ENCODE assay signal across 8 cellular contexts in the genomic region with DNA sequence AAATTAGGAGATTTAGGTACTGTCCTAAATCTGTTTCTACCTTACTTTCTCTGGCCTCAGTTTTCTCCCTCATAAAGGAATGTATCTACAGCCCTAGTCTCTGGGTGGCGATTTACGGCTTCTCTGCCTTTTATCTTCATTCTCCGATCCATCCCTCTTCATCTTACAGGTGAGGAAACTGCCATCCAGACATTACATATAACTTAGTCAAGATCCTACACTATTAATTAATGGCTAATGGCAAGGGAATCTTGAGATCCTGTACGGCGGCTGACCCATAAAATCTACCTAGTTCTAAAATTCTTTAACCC. TPM values are rescaled to one million over a fixed set of nuclear protein-coding genes. Genes with fewer than 3 reads are reported as not detected.
DNase-seq lines count a peak whose midpoint lies in the region; ATAC-seq and TF ChIP-seq lines count a peak whose summit lies in the region.

No MANE protein-coding gene starts in this region.

- H3K4me2 ChIP-seq in neural progenitor cell = peak overlapping the region; percentile 83

- H3K4me3 ChIP-seq in CD8-positive, alpha-beta memory T cell (ENCODE audit: low read length) = peak overlapping the region; percentile 76
- H3K4me3 ChIP-seq in neural progenitor cell = peak overlapping the region; percentile 81

- CTCF ChIA-PET in CD8-positive, alpha-beta memory T cell (lab: Charles Lee) = no interaction called here

- peak overlapping the region; percentile 97 for H2AFZ ChIP-seq in neural progenitor cell (replicated peaks)

- H3K79me2 ChIP-seq in neural progenitor cell (ENCODE audit: low read depth) = peaks cover 40% of the 10 kb centered on the region

- no peaks in the 10 kb centered on the region for H4K20me1 ChIP-seq in neural progenitor cell (ENCODE audit: low read depth)

- H3K27ac ChIP-seq in CD8-positive, alpha-beta memory T cell (ENCODE audit: low read depth, low read length) = peak overlapping the region; percentile 86
- no peak overlapping the region for H3K27ac ChIP-seq in neural progenitor cell

- peaks cover 21% of the 10 kb centered on the region for H3K4me1 ChIP-seq in CD8-positive, alpha-beta memory T cell (ENCODE audit: insufficient read depth, low read length)
- H3K4me1 ChIP-seq in neural progenitor cell = no peaks in the 10 kb centered on the region

- POLR2A ChIA-PET in CD8-positive, alpha-beta memory T cell (lab: Charles Lee) = interaction anchor here (0.6 kb wide), 2 partner anchors 9 to 75 kb away, joined by 3 to 5 read pairs; no protein-coding TSS in a partner anchor

- H3K27ac Mint-ChIP-seq in CD8-positive, alpha-beta memory T cell = peak overlapping the region; percentile 93 to 99 (median 98)
- H3K27ac Mint-ChIP-seq in IgD-negative memory B cell (peak overlapping the region; percentile 96 to 100 (median 97)), neural progenitor cell (peak overlapping the region; percentile 27)
- H3K27ac Mint-ChIP-seq in dendritic cell treated with granulocyte-macrophage colony-stimulating factor and Interleukin-4, amounts not matched to agents 40 ng/mL and 50 ng/mL, for 4 days = peak overlapping the region; percentile 94

- no peak for TF ChIP-seq CTCF in neural progenitor cell (IDR thresholded peaks at IDR 0.05)

- peaks cover 0 to 16% of the 10 kb centered on the region in 2 donors for H3K27me3 Mint-ChIP-seq in CD8-positive, alpha-beta memory T cell
- no peaks in the 10 kb centered on the region for H3K27me3 Mint-ChIP-seq in IgD-negative memory B cell
- H3K27me3 Mint-ChIP-seq in dendritic cell treated with granulocyte-macrophage colony-stimulating factor and Interleukin-4, amounts not matched to agents 40 ng/mL and 50 ng/mL, for 4 days = peaks cover 2% of the 10 kb centered on the region
- no peaks in the 10 kb centered on the region for H3K27me3 Mint-ChIP-seq in neural progenitor cell (ENCODE audit: insufficient read depth, low read depth)

- peak overlapping the region; percentile 87 to 96 (median 90) for H3K4me3 Mint-ChIP-seq in CD8-positive, alpha-beta memory T cell
- H3K4me3 Mint-ChIP-seq in IgD-negative memory B cell (peak overlapping the region; percentile 92 to 97 (median 95)), neural progenitor cell (peak overlapping the region; percentile 86)
- peak overlapping the region; percentile 88 for H3K4me3 Mint-ChIP-seq in dendritic cell treated with granulocyte-macrophage colony-stimulating factor and Interleukin-4, amounts not matched to agents 40 ng/mL and 50 ng/mL, for 4 days

- H3K27me3 ChIP-seq in CD8-positive, alpha-beta memory T cell (ENCODE audit: insufficient read depth, low read length, poor library complexity, severe bottlenecking) = no peaks in the 10 kb centered on the region
- H3K27me3 ChIP-seq in neural progenitor cell = peaks cover 29% of the 10 kb centered on the region

- no peak for DNase-seq in CD8-positive, alpha-beta memory T cell
- DNase-seq in neural progenitor cell (ENCODE audit: low spot score) = no peak
- DNase-seq in NCI-H69 (lab: John Stamatoyannopoulos, UW) = no peak
- DNase-seq in SIG-M5 treated with dmso at 0.1 percent for 504 hours (lab: John Stamatoyannopoulos, UW; ENCODE audit: unreplicated experiment) = no peak
- DNase-seq in T-helper 9 cell = no peak

- H3K4me1 Mint-ChIP-seq in CD8-positive, alpha-beta memory T cell = peaks cover 29 to 39% (median 34%) of the 10 kb centered on the region in 3 donors
- H3K4me1 Mint-ChIP-seq in IgD-negative memory B cell (peaks cover 3 to 15% (median 10%) of the 10 kb centered on the region in 3 donors), neural progenitor cell (peaks cover 9% of the 10 kb centered on the region)
- peaks cover 23% of the 10 kb centered on the region for H3K4me1 Mint-ChIP-seq in dendritic cell treated with granulocyte-macrophage colony-stimulating factor and Interleukin-4, amounts not matched to agents 40 ng/mL and 50 ng/mL, for 4 days (ENCODE audit: low read depth)

- H3K36me3 Mint-ChIP-seq in CD8-positive, alpha-beta memory T cell = peaks cover 2 to 23% (median 3%) of the 10 kb centered on the region in 3 donors
- H3K36me3 Mint-ChIP-seq in IgD-negative memory B cell = peaks cover 4% of the 10 kb centered on the region
- H3K36me3 Mint-ChIP-seq in dendritic cell treated with granulocyte-macrophage colony-stimulating factor and Interleukin-4, amounts not matched to agents 40 ng/mL and 50 ng/mL, for 4 days (ENCODE audit: low read depth) = peaks cover 29% of the 10 kb centered on the region
- H3K36me3 Mint-ChIP-seq in neural progenitor cell = peaks cover 7% of the 10 kb centered on the region

- peaks cover 8% of the 10 kb centered on the region for H3F3A ChIP-seq in neural progenitor cell (ENCODE audit: low read depth)

- H3K9me3 ChIP-seq in CD8-positive, alpha-beta memory T cell (ENCODE audit: low read length) = no peaks in the 10 kb centered on the region
- H3K9me3 ChIP-seq in neural progenitor cell (ENCODE audit: low read depth) = no peaks in the 10 kb centered on the region

- no peaks in the 10 kb centered on the region for H3K36me3 ChIP-seq in CD8-positive, alpha-beta memory T cell (ENCODE audit: insufficient read depth, low read length)
- peaks cover 3% of the 10 kb centered on the region for H3K36me3 ChIP-seq in neural progenitor cell

- H3K9ac ChIP-seq in neural progenitor cell = no peak overlapping the region

- intact Hi-C loops in dendritic cell treated with granulocyte-macrophage colony-stimulating factor and Interleukin-4, amounts not matched to agents 40 ng/mL and 50 ng/mL, for 4 days (cut with micrococcal nuclease) = loop anchor here (5.0 kb wide), 2 partner anchors 80 to 110 kb away; partner anchors contain the start of genes BIRC6 and SLC30A6

- no peak for ATAC-seq in HG03439 (IDR thresholded peaks at IDR 0.05; ENCODE audit: unreplicated experiment)

- peaks cover 0 to 2% (median 0%) of the 10 kb centered on the region in 5 donors for H3K9me3 Mint-ChIP-seq in CD8-positive, alpha-beta memory T cell
- H3K9me3 Mint-ChIP-seq in IgD-negative memory B cell = no peaks in the 10 kb centered on the region
- H3K9me3 Mint-ChIP-seq in dendritic cell treated with granulocyte-macrophage colony-stimulating factor and Interleukin-4, amounts not matched to agents 40 ng/mL and 50 ng/mL, for 4 days = no peaks in the 10 kb centered on the region
- no peaks in the 10 kb centered on the region for H3K9me3 Mint-ChIP-seq in neural progenitor cell

RNA-seq across cellular contexts. Expression of gene YIPF4, which starts 0.4 kb away (rescaled TPM):
- total RNA-seq in CD8-positive, alpha-beta memory T cell = 10 to 100 TPM; 43.1 to 47.0 TPM
- 22.9 TPM for polyA plus RNA-seq in CD8-positive, alpha-beta memory T cell
- 24.2 TPM for polyA plus RNA-seq in IgD-negative memory B cell
- 21.5 and 29.0 TPM in 2 replicates for total RNA-seq in neural progenitor cell (ENCODE audit: low replicate concordance)

RNA-seq across cellular contexts. Expression of gene NLRC4, which starts 12.6 kb away (rescaled TPM):
- under 1 TPM; 0.07 to 0.16 TPM for total RNA-seq in CD8-positive, alpha-beta memory T cell
- polyA plus RNA-seq in CD8-positive, alpha-beta memory T cell = not detected
- 1.6 TPM for polyA plus RNA-seq in IgD-negative memory B cell
- total RNA-seq in neural progenitor cell (ENCODE audit: low replicate concordance) = not detected in 2 replicates

Comparison
In these comparisons a context has a peak if more than half of its experiments do, and no peak if none do; other contexts are left out.
1. H3K27ac Mint-ChIP-seq: peak in every context shown above with its lines; median percentile 98 in CD8-positive, alpha-beta memory T cell; 97 in IgD-negative memory B cell; 94 in dendritic cell treated with granulocyte-macrophage colony-stimulating factor and Interleukin-4, amounts not matched to agents 40 ng/mL and 50 ng/mL, for 4 days; 27 in neural progenitor cell.